In genomic region chr11:119481021-119481666, GRCh38 we compare ENCODE assay signal across 8 cellular contexts. TPM values are rescaled to one million over a fixed set of nuclear protein-coding genes. Genes with fewer than 3 reads are reported as not detected.
A peak's percentile ranks its signal among the peaks of the same experiment; 100 is the strongest.
DNase-seq lines count a peak whose midpoint lies in the region; ATAC-seq and TF ChIP-seq lines count a peak whose summit lies in the region.

No MANE protein-coding gene starts in this region.

- H3K9me3 Mint-ChIP-seq in central memory CD8-positive, alpha-beta T cell: no peaks in the 10 kb centered on the region

- H3K36me3 ChIP-seq in kidney epithelial cell (ENCODE audit: control insufficient read depth, insufficient read depth, low read length): no peaks in the 10 kb centered on the region

- ATAC-seq in HG02763 (IDR thresholded peaks at IDR 0.05; ENCODE audit: unreplicated experiment) (peak; percentile 59), HG02973 (IDR thresholded peaks at IDR 0.05; ENCODE audit: unreplicated experiment) (no peak)
- ATAC-seq in central memory CD8-positive, alpha-beta T cell (replicated peaks; ENCODE audit: extremely low read depth, poor library complexity, severe bottlenecking): peak; percentile 40

- H3K36me3 Mint-ChIP-seq in central memory CD8-positive, alpha-beta T cell (ENCODE audit: insufficient read depth): no peaks in the 10 kb centered on the region

- no peak overlapping the region for H3K4me3 ChIP-seq in kidney epithelial cell (ENCODE audit: low read depth, low read length)

- no peak overlapping the region for H3K27ac Mint-ChIP-seq in central memory CD8-positive, alpha-beta T cell (ENCODE audit: low read depth)

- no peak overlapping the region for H3K4me3 Mint-ChIP-seq in central memory CD8-positive, alpha-beta T cell

- H3K27me3 Mint-ChIP-seq in central memory CD8-positive, alpha-beta T cell: peaks cover 63% of the 10 kb centered on the region

- TF ChIP-seq CTCF in kidney epithelial cell (IDR thresholded peaks at IDR 0.05; ENCODE audit: insufficient read depth, low read length, poor library complexity, severe bottlenecking): peak; percentile 99

- no peaks in the 10 kb centered on the region for H3K4me1 Mint-ChIP-seq in central memory CD8-positive, alpha-beta T cell

- peak; percentile 78 for DNase-seq in DMS53 treated with DMSO at 0.1 percent for 48 hours (lab: John Stamatoyannopoulos, UW; ENCODE audit: unreplicated experiment)
- peak; percentile 76 for DNase-seq in NCI-H2227 (lab: John Stamatoyannopoulos, UW; ENCODE audit: unreplicated experiment)
- DNase-seq in activated CD4-positive, CD25-positive, alpha-beta regulatory T cell treated with anti-CD3 and anti-CD28 coated beads, Interleukin-2, amount 50 U/mL, for 72 hours: peak; percentile 83
- DNase-seq in central memory CD8-positive, alpha-beta T cell (ENCODE audit: low spot score in 2 of 2): peak; percentile 42 to 62
- DNase-seq in kidney epithelial cell (ENCODE audit: low read depth): peak; percentile 38
- DNase-seq in stimulated activated CD4-positive, alpha-beta T cell treated with anti-CD3 and anti-CD28 coated beads, Interleukin-1b, Interleukin-23, amount 100 ng/mL, for 48 hours: peak; percentile 75

- peaks cover 21% of the 10 kb centered on the region for H3K27me3 ChIP-seq in kidney epithelial cell (ENCODE audit: control insufficient read depth, insufficient read depth, low read length)

RNA-seq across cellular contexts. Expression of gene THY1, which starts 58.2 kb away (rescaled TPM):
- 5.4 and 9.7 TPM in 2 replicates for total RNA-seq in kidney epithelial cell
